Comparison of ENCODE assay signal across 8 cellular contexts in genomic region chr7:150378853-150379589, GRCh38. TPM values are rescaled to one million over a fixed set of nuclear protein-coding genes. Genes with fewer than 3 reads are reported as not detected.
DNase-seq lines count a peak whose midpoint lies in the region; ATAC-seq and TF ChIP-seq lines count a peak whose summit lies in the region.

Gene ZNF775, plus strand, starts transcription at chr7:150379330. Its CDS starts 9,141 bp downstream, at chr7:150388471.

- TF ChIP-seq EP300 in Ishikawa (IDR thresholded peaks at IDR 0.05; ENCODE audit: borderline replicate concordance), result 0 out of 2 replicates have a peak, but pooled peaks have one; percentile 10

- peak; percentile 73 for ATAC-seq in GM21576 (IDR thresholded peaks at IDR 0.05; ENCODE audit: unreplicated experiment)

- DNase-seq in DMS153 (lab: John Stamatoyannopoulos, UW), result peak; percentile 93
- DNase-seq in OCI-M1 (lab: John Stamatoyannopoulos, UW), result peak; percentile 93
- peak; percentile 93 for DNase-seq in activated T-cell treated with anti-CD3 and anti-CD28 coated beads for 48 hours (ENCODE audit: low read depth)
- DNase-seq in epithelial cell of proximal tubule (ENCODE audit: low read depth), result no peak
- DNase-seq in mucosa of gallbladder (ENCODE audit: low spot score), result peak; percentile 96
- peak; percentile 70 to 83 for DNase-seq in stimulated activated CD8-positive, alpha-beta memory T cell treated with anti-CD3 and anti-CD28 coated beads, Interleukin-4, amount 100 ng/mL, for 1 hour (ENCODE audit: low read depth in 2 of 2, low spot score in 1 of 2)

- no peak for TF ChIP-seq CTCF in epithelial cell of proximal tubule (conservative IDR thresholded peaks at IDR 0.05; ENCODE audit: low read depth, low read length)

- H3K4me3 ChIP-seq in epithelial cell of proximal tubule (ENCODE audit: low read depth, low read length), result peak within 1 kb of the TSS; percentile 89

- TF ChIP-seq RAD21 in Ishikawa (IDR thresholded peaks at IDR 0.05; ENCODE audit: low read depth), result no peak

TF ChIP-seq in Ishikawa, 13 proteins besides CTCF, POLR2A, EP300 and RAD21:
- peak; percentile 66; the same call in 1 of the 2 replicates for TF ChIP-seq TAF1 (IDR thresholded peaks at IDR 0.05; ENCODE audit: low read depth)
- 0 out of 2 replicates have a peak, but pooled peaks have one; percentile 10 for TF ChIP-seq YY1 (IDR thresholded peaks at IDR 0.05; ENCODE audit: low read depth)
- no peak for TF ChIP-seq REST (IDR thresholded peaks at IDR 0.05; ENCODE audit: low read depth)
- peak; percentile 89 for TF ChIP-seq USF1 (IDR thresholded peaks at IDR 0.05)
- TF ChIP-seq CEBPB (IDR thresholded peaks at IDR 0.05), result no peak
- TF ChIP-seq NFIC (IDR thresholded peaks at IDR 0.05), result no peak
- TF ChIP-seq EGR1 (IDR thresholded peaks at IDR 0.05), result no peak

RNA-seq across cellular contexts. Expression of gene ZNF775, which starts in this region (rescaled TPM):
- total RNA-seq in epithelial cell of proximal tubule, result 4.8 and 8.6 TPM in 2 replicates
- 9.4 TPM for total RNA-seq in mucosa of gallbladder
